In genomic region chr22:39598017-39598965, GRCh38 we compare ENCODE assay signal across 8 cellular contexts. TPM values are rescaled to one million over a fixed set of nuclear protein-coding genes. Genes with fewer than 3 reads are reported as not detected.
DNase-seq lines count a peak whose midpoint lies in the region; ATAC-seq and TF ChIP-seq lines count a peak whose summit lies in the region.

No MANE protein-coding gene starts in this region.

- H3K4me3 Mint-ChIP-seq in CD4-positive, alpha-beta T cell, result no peak overlapping the region

- peaks cover 5% of the 10 kb centered on the region for H3K27me3 Mint-ChIP-seq in CD4-positive, alpha-beta T cell

- no peak overlapping the region for H3K27ac Mint-ChIP-seq in CD4-positive, alpha-beta T cell

- CTCF ChIA-PET in CD4-positive, alpha-beta T cell (lab: Charles Lee), result no interaction called here

- peak; percentile 88 for ATAC-seq in CD4-positive, alpha-beta T cell (ENCODE audit: poor library complexity)
- peak; percentile 78 for ATAC-seq in left lobe of liver

- H3K36me3 Mint-ChIP-seq in CD4-positive, alpha-beta T cell (ENCODE audit: low read depth), result no peaks in the 10 kb centered on the region

- H3K9me3 ChIP-seq in CD4-positive, alpha-beta T cell (ENCODE audit: control insufficient read depth, low read length), result no peaks in the 10 kb centered on the region

- H3K27me3 ChIP-seq in CD4-positive, alpha-beta T cell (ENCODE audit: control insufficient read depth, insufficient read depth, low read length), result no peaks in the 10 kb centered on the region

- POLR2A ChIA-PET in CD4-positive, alpha-beta T cell (lab: Charles Lee), result interaction anchor here (0.6 kb wide), 1 partner anchor 14 kb away, joined by 3 read pairs; no protein-coding TSS in a partner anchor

- intact Hi-C loops in CD4-positive, alpha-beta T cell (cut with DNase I, micrococcal nuclease), result no loop called here

- no peak overlapping the region for H3K27ac ChIP-seq in CD4-positive, alpha-beta T cell (ENCODE audit: low read depth, low read length)

- H3K9me3 Mint-ChIP-seq in CD4-positive, alpha-beta T cell, result peaks cover 9% of the 10 kb centered on the region

- peak; percentile 20 for TF ChIP-seq CTCF in CD4-positive, alpha-beta T cell (IDR thresholded peaks at IDR 0.05)

- DNase-seq in CD4-positive, alpha-beta T cell, result peak; percentile 59 to 81 (median 70)
- peak; percentile 87 for DNase-seq in NCI-H82 (lab: John Stamatoyannopoulos, UW)
- DNase-seq in activated gamma-delta T cell (lab: John Stamatoyannopoulos, UW), result peak; percentile 25
- DNase-seq in left lobe of liver (ENCODE audit: low spot score), result no peak
- DNase-seq in stimulated activated CD8-positive, alpha-beta memory T cell treated with anti-CD3 and anti-CD28 coated beads, Interleukin-7, amount 100 ng/mL, for 48 hours (ENCODE audit: extremely low read depth in 1 of 2, low read depth in 1 of 2), result peak; percentile 37 to 71
- DNase-seq in hypothalamus (lab: John Stamatoyannopoulos, UW), result no peak
- no peak for DNase-seq in NCI-H524 treated with DMSO at 0.1 percent for 48 hours (lab: John Stamatoyannopoulos, UW)
- no peak for DNase-seq in NCI-H1105 treated with DMSO at 0.1 percent for 48 hours (lab: John Stamatoyannopoulos, UW)

- H3K4me1 Mint-ChIP-seq in CD4-positive, alpha-beta T cell (ENCODE audit: low read depth), result peaks cover 37% of the 10 kb centered on the region

RNA-seq across cellular contexts. Expression of gene CACNA1I, which starts 27.7 kb away (rescaled TPM):
- 10 to 100 TPM; 29.2 to 30.1 TPM for total RNA-seq in CD4-positive, alpha-beta T cell
- 0.05 TPM for total RNA-seq in left lobe of liver

Comparison
In these comparisons a context has a peak if more than half of its experiments do, and no peak if none do; other contexts are left out.
1. DNase-seq: peak in CD4-positive, alpha-beta T cell (10 of 10), NCI-H82 (single experiment), activated gamma-delta T cell (single experiment) and stimulated activated CD8-positive, alpha-beta memory T cell treated with anti-CD3 and anti-CD28 coated beads, Interleukin-7, amount 100 ng/mL, for 48 hours (2 of 2); none in left lobe of liver (single experiment), hypothalamus (0 of 51), NCI-H524 treated with DMSO at 0.1 percent for 48 hours (single experiment) and NCI-H1105 treated with DMSO at 0.1 percent for 48 hours (single experiment).
2. RNA of gene CACNA1I, which starts 27.7 kb away (total RNA-seq): 29.2 to 30.1 TPM in CD4-positive, alpha-beta T cell; 0.05 TPM in left lobe of liver (single experiment); every median in the first group is over 10 times any median in the second.